Comparison of ENCODE assay signal across 1 cellular context in the genomic region with DNA sequence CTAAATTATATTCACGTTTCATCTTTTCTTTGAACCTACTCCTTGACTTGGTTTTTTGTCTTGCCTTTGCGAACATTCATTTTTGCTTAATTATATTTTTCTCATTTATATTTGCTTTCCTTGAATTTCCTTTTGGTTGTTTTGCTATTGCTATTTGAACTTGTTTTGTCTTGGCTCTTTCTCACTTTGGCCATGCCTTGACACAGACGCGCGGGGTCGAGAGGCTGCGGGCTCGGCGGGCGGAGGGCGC.
TF ChIP-seq lines count a peak whose summit lies in the region.

No MANE protein-coding gene starts in this region.

TF ChIP-seq in IMR-90, 13 proteins besides CTCF, POLR2A, EP300 and RAD21:
- TF ChIP-seq MAFK (IDR thresholded peaks at IDR 0.05; ENCODE audit: low read depth, low read length): no peak
- TF ChIP-seq SMC3 (IDR thresholded peaks at IDR 0.05; ENCODE audit: low read depth, low read length): no peak
- TF ChIP-seq BHLHE40 (IDR thresholded peaks at IDR 0.05; ENCODE audit: low read depth, low read length): no peak
- TF ChIP-seq RFX5 (IDR thresholded peaks at IDR 0.05; ENCODE audit: low read depth, low read length): no peak
- TF ChIP-seq FOS (IDR thresholded peaks at IDR 0.05; ENCODE audit: low read depth, low read length): no peak
- TF ChIP-seq ELK1 (IDR thresholded peaks at IDR 0.05; ENCODE audit: borderline replicate concordance, low read depth, low read length): no peak
- TF ChIP-seq CHD1 (IDR thresholded peaks at IDR 0.05; ENCODE audit: low read depth, low read length): no peak
- no peak for TF ChIP-seq NFE2L2 (IDR thresholded peaks at IDR 0.05; ENCODE audit: low read depth, low read length)
- TF ChIP-seq MAZ (IDR thresholded peaks at IDR 0.05; ENCODE audit: borderline replicate concordance, low read depth, low read length): no peak
- no peak for TF ChIP-seq USF2 (IDR thresholded peaks at IDR 0.05; ENCODE audit: low read depth, low read length)
- no peak for TF ChIP-seq RCOR1 (IDR thresholded peaks at IDR 0.05; ENCODE audit: insufficient replicate concordance, low read length)
- TF ChIP-seq CEBPB (IDR thresholded peaks at IDR 0.05; ENCODE audit: low read depth, low read length): no peak
- no peak for TF ChIP-seq MXI1 (IDR thresholded peaks at IDR 0.05; ENCODE audit: borderline replicate concordance, low read depth, low read length)
TF ChIP-seq in IMR-90: peak in this region for 0.
